Comparison of ENCODE assay signal across 27 cellular contexts in genomic region chr17:8849311-8850041, GRCh38. TPM values are rescaled to one million over a fixed set of nuclear protein-coding genes. Genes with fewer than 3 reads are reported as not detected.
"Had no signal": no experiment of that assay in that cellular context is flagged by ENCODE, and none has a peak within 500 bp of the region (broad histone marks: within the 10 kb centered on the region; RNA-seq: fewer than 3 reads in every experiment).

No MANE protein-coding gene starts in this region.

- DNase-seq: activated CD4-positive, alpha-beta T cell treated with anti-CD3 and anti-CD28 coated beads for 36 hours; activated CD4-positive, CD25-positive, alpha-beta regulatory T cell; activated CD8-positive, alpha-beta memory T cell treated with anti-CD3 and anti-CD28 coated beads for 24 hours; activated effector memory CD4-positive, alpha-beta T cell treated with Interleukin-2 at 50 U/mL for 16 hours; activated naive CD4-positive, alpha-beta T cell treated with anti-CD3 and anti-CD28 coated beads, Interleukin-2, amount 10 ng/mL, durations not matched to agents 7 days and 5 days; activated naive CD8-positive, alpha-beta T cell treated with anti-CD3 and anti-CD28 coated beads, Interleukin-2, amount 10 ng/mL, durations not matched to agents 7 days and 5 days; dorsolateral prefrontal cortex; effector memory CD4-positive, alpha-beta T cell; erythroblast; gastrocnemius medialis; islet precursor cell; left ventricle myocardium superior; naive B cell; nephron progenitor cell; ovary; stimulated activated CD4-positive, alpha-beta T cell treated with anti-CD3 and anti-CD28 coated beads, Interleukin-2, amount 100 ng/mL, for 48 hours; substantia nigra; upper lobe of left lung had no signal

- H3K4me3 ChIP-seq: ascending aorta, cardiac muscle cell, coronary artery, dorsolateral prefrontal cortex, gastrocnemius medialis, hepatocyte, ovary, prostate gland, upper lobe of left lung, vagina had no signal

- H3K27ac Mint-ChIP-seq: activated CD4-positive, alpha-beta T cell treated with anti-CD3 and anti-CD28 coated beads for 36 hours; activated naive CD4-positive, alpha-beta T cell treated with anti-CD3 and anti-CD28 coated beads, Interleukin-2, amount 10 ng/mL, durations not matched to agents 7 days and 5 days; activated naive CD8-positive, alpha-beta T cell treated with anti-CD3 and anti-CD28 coated beads, Interleukin-2, amount 10 ng/mL, durations not matched to agents 7 days and 5 days; brain; nephron progenitor cell; stimulated activated naive CD8-positive, alpha-beta T cell treated with anti-CD3 and anti-CD28 coated beads, Interleukin-15, Interleukin-2, amounts not matched to agents 100 ng/mL and 50 ng/mL, for 24 hours had no signal

- H3K79me2 ChIP-seq: hepatocyte had no signal

- H3K4me1 ChIP-seq: ascending aorta, gastrocnemius medialis, prostate gland, upper lobe of left lung, vagina had no signal

- H3K36me3 Mint-ChIP-seq: brain, naive B cell had no signal

- H3K4me3 Mint-ChIP-seq: activated CD4-positive, alpha-beta T cell treated with anti-CD3 and anti-CD28 coated beads for 36 hours; activated naive CD4-positive, alpha-beta T cell treated with anti-CD3 and anti-CD28 coated beads, Interleukin-2, amount 10 ng/mL, durations not matched to agents 7 days and 5 days; activated naive CD8-positive, alpha-beta T cell treated with anti-CD3 and anti-CD28 coated beads, Interleukin-2, amount 10 ng/mL, durations not matched to agents 7 days and 5 days; brain; nephron progenitor cell; stimulated activated naive CD8-positive, alpha-beta T cell treated with anti-CD3 and anti-CD28 coated beads, Interleukin-15, Interleukin-2, amounts not matched to agents 100 ng/mL and 50 ng/mL, for 24 hours had no signal

- H3K27me3 ChIP-seq: ascending aorta, cardiac muscle cell, hepatocyte, ovary, upper lobe of left lung, vagina had no signal

- H3K27me3 Mint-ChIP-seq: activated CD4-positive, alpha-beta T cell treated with anti-CD3 and anti-CD28 coated beads for 36 hours; activated naive CD4-positive, alpha-beta T cell treated with anti-CD3 and anti-CD28 coated beads, Interleukin-2, amount 10 ng/mL, durations not matched to agents 7 days and 5 days; activated naive CD8-positive, alpha-beta T cell treated with anti-CD3 and anti-CD28 coated beads, Interleukin-2, amount 10 ng/mL, durations not matched to agents 7 days and 5 days; stimulated activated naive CD8-positive, alpha-beta T cell treated with anti-CD3 and anti-CD28 coated beads, Interleukin-15, Interleukin-2, amounts not matched to agents 100 ng/mL and 50 ng/mL, for 24 hours had no signal

- H3K9me3 Mint-ChIP-seq: activated naive CD4-positive, alpha-beta T cell treated with anti-CD3 and anti-CD28 coated beads, Interleukin-2, amount 10 ng/mL, durations not matched to agents 7 days and 5 days; stimulated activated naive CD8-positive, alpha-beta T cell treated with anti-CD3 and anti-CD28 coated beads, Interleukin-15, Interleukin-2, amounts not matched to agents 100 ng/mL and 50 ng/mL, for 24 hours had no signal

- H2AFZ ChIP-seq: hepatocyte had no signal

- H3K4me2 ChIP-seq: hepatocyte had no signal

- H3K27ac ChIP-seq: ascending aorta, cardiac muscle cell, coronary artery, dorsolateral prefrontal cortex, gastrocnemius medialis, hepatocyte, ovary, prostate gland, upper lobe of left lung, vagina had no signal

- H3K9me3 ChIP-seq: ascending aorta, gastrocnemius medialis, ovary, prostate gland, upper lobe of left lung, vagina had no signal

- H3K36me3 ChIP-seq: ascending aorta, cardiac muscle cell, gastrocnemius medialis, ovary, prostate gland, upper lobe of left lung, vagina had no signal

- ATAC-seq: activated CD4-positive, alpha-beta T cell treated with anti-CD3 and anti-CD28 coated beads for 36 hours; gastrocnemius medialis; left ventricle myocardium superior had no signal

RNA-seq across cellular contexts. Expression of gene PIK3R6, which starts 18.0 kb away (rescaled TPM):
- total RNA-seq: cardiac muscle cell, lung microvascular endothelial cell had no signal

RNA-seq across cellular contexts. Expression of gene MFSD6L, which starts 50.3 kb away (rescaled TPM):
- total RNA-seq: ascending aorta, cardiac muscle cell, gastrocnemius medialis, left ventricle myocardium superior, lung microvascular endothelial cell, vagina had no signal
- polyA plus RNA-seq: cardiac muscle cell, ovary had no signal
